8 cellular contexts compared by ENCODE assay signal in the genomic region with DNA sequence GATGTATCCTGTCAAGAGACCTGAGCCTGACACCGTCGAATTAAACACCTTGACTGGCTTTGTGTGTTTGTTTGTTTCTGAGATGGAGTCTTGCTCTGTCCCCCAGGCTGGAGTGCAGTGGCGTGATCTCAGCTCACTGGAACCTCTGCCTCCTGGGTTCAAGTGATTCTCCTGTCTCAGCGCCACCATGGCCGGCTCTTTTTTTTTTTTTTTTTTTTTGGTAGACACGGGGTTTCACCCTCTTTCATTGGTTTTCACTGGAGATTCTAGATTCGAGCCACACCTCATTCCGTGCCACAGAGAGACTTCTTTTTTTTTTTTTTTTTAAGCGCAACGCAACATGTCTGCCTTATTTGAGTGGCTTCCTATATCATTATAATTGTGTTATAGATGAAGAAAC.
DNase-seq lines count a peak whose midpoint lies in the region; ATAC-seq and TF ChIP-seq lines count a peak whose summit lies in the region.
"Not testable (repeated sequence)": the region's sequence is repeated elsewhere in the genome, so short reads cannot be mapped to it uniquely, and the experiment has no call there.

No MANE protein-coding gene starts in this region.

- not testable (repeated sequence) for H3K4me1 ChIP-seq in right cardiac atrium (ENCODE audit: control insufficient read depth, insufficient read depth, low read length); left lung; psoas muscle; thoracic aorta (ENCODE audit: control insufficient read depth in 1 of 2, low read depth in 2 of 2)

- not testable (repeated sequence) for H3K36me3 ChIP-seq in left lung; psoas muscle (ENCODE audit: insufficient read depth in 1 of 2, low read depth in 1 of 2); thoracic aorta

- H3K9me3 ChIP-seq in right cardiac atrium (ENCODE audit: control insufficient read depth, low read length); left lung; psoas muscle; thoracic aorta: not testable (repeated sequence)

- not testable (repeated sequence) for H3K27ac ChIP-seq in right cardiac atrium (ENCODE audit: low read length); left lung; psoas muscle; thoracic aorta

- 72% methylated on average over 6 of the region's 10 CpGs for WGBS in right cardiac atrium
- 80 to 88% methylated on average over 5 to 6 of the region's 10 CpGs; no CpG with 5 or more reads in 1 of the 3 donors for WGBS in psoas muscle, 3 donors

- not testable (repeated sequence) for DNase-seq in Right ventricle myocardium superior; right cardiac atrium; left colon; left lung; psoas muscle; thoracic aorta (ENCODE audit: low spot score)
- DNase-seq in ureter (ENCODE audit: low spot score), result peak; percentile 0

- H3K4me3 ChIP-seq in right cardiac atrium (ENCODE audit: low read length); left lung; psoas muscle; thoracic aorta: not testable (repeated sequence)

- intact Hi-C loops in Right ventricle myocardium superior (cut with DNase I); right cardiac atrium (cut with DNase I); left colon (cut with DNase I, micrococcal nuclease); left lung (cut with DNase I); psoas muscle (cut with DNase I): not testable (repeated sequence)

- ATAC-seq in esophagus mucosa (peak; percentile 19), Right ventricle myocardium superior (ENCODE audit: poor library complexity) (peak; percentile 51), right cardiac atrium (peak; percentile 69 to 75), left colon (peak; percentile 42), left lung (peak; percentile 28), psoas muscle (peak in 3 of 4 donors; percentile 22 to 61 (median 40)), thoracic aorta (ENCODE audit: insufficient number of reproducible peaks, low FRiP score, low read depth) (peak; percentile 64)

- H3K27me3 ChIP-seq in right cardiac atrium (ENCODE audit: control insufficient read depth, insufficient read depth); left lung; psoas muscle (ENCODE audit: insufficient read depth in 3 of 3, low read length in 2 of 3); thoracic aorta (replicated peaks; ENCODE audit: insufficient read depth): not testable (repeated sequence)

- not testable (repeated sequence) for TF ChIP-seq CTCF in left lung (IDR thresholded peaks at IDR 0.05); psoas muscle (IDR thresholded peaks at IDR 0.05); thoracic aorta (IDR thresholded peaks at IDR 0.05)

Comparison
In these comparisons a context has a peak if more than half of its experiments do, and no peak if none do; other contexts are left out.
1. ATAC-seq: peak in every context shown above with its lines; median percentile 72 in right cardiac atrium; 64 in thoracic aorta; 51 in Right ventricle myocardium superior; 42 in left colon; 40 in psoas muscle; 28 in left lung; 19 in esophagus mucosa.